21 cellular contexts compared by ENCODE assay signal in genomic region chr9:23036416-23036815, GRCh38.
"Had no signal": no experiment of that assay in that cellular context is flagged by ENCODE, and none has a peak within 500 bp of the region (broad histone marks: within the 10 kb centered on the region; RNA-seq: fewer than 3 reads in every experiment).

No MANE protein-coding gene starts in this region.

- H3K4me3 ChIP-seq: coronary artery, dorsolateral prefrontal cortex, esophagus muscularis mucosa, gastroesophageal sphincter, heart left ventricle, hepatocyte, left lung, lower lobe of right lung, mucosa of descending colon had no signal

- DNase-seq: dermis blood vessel endothelial cell; dorsolateral prefrontal cortex; effector CD4-positive, alpha-beta T cell; effector memory CD4-positive, alpha-beta T cell; foreskin keratinocyte; heart left ventricle; hypothalamus; immature natural killer cell; islet precursor cell; left cardiac atrium; left lung; left ventricle myocardium superior; lower lobe of right lung; mesenchymal stem cell; mucosa of descending colon; naive B cell had no signal

- FAIRE-seq: endothelial cell of umbilical vein had no signal

- ATAC-seq: foreskin keratinocyte, gastroesophageal sphincter, heart left ventricle, left cardiac atrium, left lung, left ventricle myocardium superior, lower lobe of right lung, mucosa of descending colon had no signal

- H3K4me2 ChIP-seq: hepatocyte had no signal

- H3K9me3 ChIP-seq: esophagus muscularis mucosa, lower lobe of right lung had no signal

- H3K27ac ChIP-seq: coronary artery, dorsolateral prefrontal cortex, esophagus muscularis mucosa, foreskin keratinocyte, gastroesophageal sphincter, heart left ventricle, hepatocyte, left lung, lower lobe of right lung had no signal

- H2AFZ ChIP-seq: hepatocyte had no signal

- H3K36me3 ChIP-seq: esophagus muscularis mucosa, gastroesophageal sphincter, heart left ventricle, left lung, lower lobe of right lung had no signal

- H3K4me1 ChIP-seq: foreskin keratinocyte, gastroesophageal sphincter, heart left ventricle, left lung, lower lobe of right lung had no signal

- H3K27me3 ChIP-seq: dorsolateral prefrontal cortex, esophagus muscularis mucosa, foreskin keratinocyte, gastroesophageal sphincter, heart left ventricle, hepatocyte, left lung had no signal
